18 cellular contexts compared by ENCODE assay signal in the genomic region with DNA sequence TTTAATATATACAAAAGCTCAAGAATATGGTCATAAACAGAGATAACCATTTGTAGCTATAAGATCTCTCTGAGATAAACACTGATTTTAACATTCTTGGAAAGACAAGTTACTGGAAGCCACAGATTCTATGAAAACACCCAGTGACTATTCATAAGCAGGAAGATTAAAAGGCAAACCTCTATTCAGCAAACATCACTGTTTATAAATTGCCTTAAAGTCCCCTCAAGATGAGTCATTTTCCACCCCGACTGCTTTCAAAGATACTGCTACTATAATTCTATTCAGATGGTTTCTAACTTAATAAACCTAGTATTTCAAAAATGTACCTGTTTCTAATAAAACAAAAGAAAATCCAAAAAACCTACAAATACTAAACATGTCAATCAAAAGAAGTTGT. TPM values are rescaled to one million over a fixed set of nuclear protein-coding genes. Genes with fewer than 3 reads are reported as not detected.
A peak's percentile ranks its signal among the peaks of the same experiment; 100 is the strongest.
DNase-seq lines count a peak whose midpoint lies in the region; ATAC-seq and TF ChIP-seq lines count a peak whose summit lies in the region.
"Had no signal": no experiment of that assay in that cellular context is flagged by ENCODE, and none has a peak within 500 bp of the region (broad histone marks: within the 10 kb centered on the region; RNA-seq: fewer than 3 reads in every experiment).

No MANE protein-coding gene starts in this region.

- no peak overlapping the region for H3K4me3 Mint-ChIP-seq in stimulated activated memory B cell treated with anti-CD40 and anti-IgM and Interleukin-4, amounts not matched to agents 10 μg/mL and 1 μg/mL and 100 μg/mL, for 72 hours
- no peak overlapping the region for H3K4me3 Mint-ChIP-seq in endodermal cell

- H3K4me1 ChIP-seq in endodermal cell (ENCODE audit: control insufficient read depth, insufficient read depth, low read length): no peaks in the 10 kb centered on the region

- H3K4me3 ChIP-seq in astrocyte of the cerebellum (ENCODE audit: low read depth, low read length): no peak overlapping the region
- H3K4me3 ChIP-seq in endodermal cell (ENCODE audit: low read length): no peak overlapping the region
- H3K4me3 ChIP-seq: K562, SJSA1 had no signal

- in situ Hi-C loops in astrocyte of the cerebellum (cut with HindIII; ENCODE audit: low sequenced_read_pairs): no loop called here

- H3K27me3 Mint-ChIP-seq in stimulated activated memory B cell treated with anti-CD40 and anti-IgM and Interleukin-4, amounts not matched to agents 10 μg/mL and 1 μg/mL and 100 μg/mL, for 72 hours: no peaks in the 10 kb centered on the region
- no peaks in the 10 kb centered on the region for H3K27me3 Mint-ChIP-seq in endodermal cell (ENCODE audit: insufficient read depth)
- H3K27me3 Mint-ChIP-seq: CD4-positive, alpha-beta memory T cell had no signal

- H3K27ac ChIP-seq in endodermal cell (ENCODE audit: low read depth, low read length): no peak overlapping the region
- H3K27ac ChIP-seq: SJSA1 had no signal

- peaks cover 45% of the 10 kb centered on the region for H3K36me3 Mint-ChIP-seq in stimulated activated memory B cell treated with anti-CD40 and anti-IgM and Interleukin-4, amounts not matched to agents 10 μg/mL and 1 μg/mL and 100 μg/mL, for 72 hours
- peaks cover 50% of the 10 kb centered on the region for H3K36me3 Mint-ChIP-seq in endodermal cell (ENCODE audit: low read depth)

- H3K9me3 ChIP-seq in endodermal cell (ENCODE audit: control insufficient read depth, low read length): no peaks in the 10 kb centered on the region
- H3K9me3 ChIP-seq: SJSA1 had no signal

- H3K36me3 ChIP-seq in endodermal cell (ENCODE audit: control insufficient read depth, insufficient read depth, low read length): peaks cover 70% of the 10 kb centered on the region

- H3K4me1 Mint-ChIP-seq in stimulated activated memory B cell treated with anti-CD40 and anti-IgM and Interleukin-4, amounts not matched to agents 10 μg/mL and 1 μg/mL and 100 μg/mL, for 72 hours: no peaks in the 10 kb centered on the region
- peaks cover 21% of the 10 kb centered on the region for H3K4me1 Mint-ChIP-seq in endodermal cell

- DNase-seq in AG20443 (ENCODE audit: low spot score) (peak; percentile 61), HCEC 1CT (peak; percentile 65), astrocyte of the cerebellum (ENCODE audit: low read depth) (peak; percentile 54), iris pigment epithelial cell (ENCODE audit: low read depth) (peak; percentile 78), Ammon's horn (ENCODE audit: low spot score) (no peak), endodermal cell (no peak)
- DNase-seq: activated CD8-positive, alpha-beta memory T cell treated with anti-CD3 and anti-CD28 coated beads, Interleukin-2, amount 50 U/mL, for 4 hours; CD4-positive, alpha-beta memory T cell; effector CD8-positive, alpha-beta T cell; hippocampal formation; left ventricle myocardium superior; NCI-H187; NCI-H774; substantia nigra had no signal

- no peak overlapping the region for H3K27ac Mint-ChIP-seq in stimulated activated memory B cell treated with anti-CD40 and anti-IgM and Interleukin-4, amounts not matched to agents 10 μg/mL and 1 μg/mL and 100 μg/mL, for 72 hours
- H3K27ac Mint-ChIP-seq in endodermal cell: no peak overlapping the region

- 83 to 100% methylated on average over 1 of the region's 1 CpG for WGBS in endodermal cell (ENCODE audit: insufficient coverage in 1 of 2, insufficient read length in 1 of 2), 2 experiments

- TF ChIP-seq CTCF in astrocyte of the cerebellum (IDR thresholded peaks at IDR 0.05; ENCODE audit: low read depth, low read length, missing control alignments) (no peak), endodermal cell (conservative IDR thresholded peaks at IDR 0.05) (no peak)

- no peaks in the 10 kb centered on the region for H3K27me3 ChIP-seq in endodermal cell (ENCODE audit: control insufficient read depth, insufficient read depth, low read length, poor library complexity, severe bottlenecking)
- H3K27me3 ChIP-seq: SJSA1 had no signal

- H3K9me3 Mint-ChIP-seq in stimulated activated memory B cell treated with anti-CD40 and anti-IgM and Interleukin-4, amounts not matched to agents 10 μg/mL and 1 μg/mL and 100 μg/mL, for 72 hours: no peaks in the 10 kb centered on the region
- no peaks in the 10 kb centered on the region for H3K9me3 Mint-ChIP-seq in endodermal cell
- H3K9me3 Mint-ChIP-seq: CD4-positive, alpha-beta memory T cell had no signal

- ATAC-seq in stimulated activated memory B cell treated with anti-CD40 and anti-IgM and Interleukin-4, amounts not matched to agents 10 μg/mL and 1 μg/mL and 100 μg/mL, for 72 hours: no peak
- no peak for ATAC-seq in GM21381 (IDR thresholded peaks at IDR 0.05; ENCODE audit: unreplicated experiment)
- ATAC-seq: K562, left ventricle myocardium superior had no signal

- H3K9ac ChIP-seq in endodermal cell (ENCODE audit: extremely low read depth, low read length, poor library complexity, severe bottlenecking): no peak overlapping the region

RNA-seq across cellular contexts. Expression of a gene that starts 21.0 kb away (rescaled TPM):
- total RNA-seq in endodermal cell: 100 to 1,000 TPM; 134 to 137 TPM
- polyA plus RNA-seq in endodermal cell (2013, experiment 1 of 2): 82.4 TPM
- 76.5 TPM for polyA plus RNA-seq in endodermal cell (2013, experiment 2 of 2)

RNA-seq across cellular contexts. Expression of a gene that starts 52.0 kb away (rescaled TPM):
- under 1 TPM; 0.11 to 0.18 TPM for total RNA-seq in endodermal cell
- polyA plus RNA-seq in endodermal cell (2013, experiment 1 of 2): 0.43 TPM
- 0.33 TPM for polyA plus RNA-seq in endodermal cell (2013, experiment 2 of 2)
- total RNA-seq: SJSA1 had no signal
- polyA plus RNA-seq: K562 had no signal

Comparison
In these comparisons a context has a peak if more than half of its experiments do, and no peak if none do; other contexts are left out.
1. DNase-seq: peak in AG20443 (single experiment), HCEC 1CT (single experiment), astrocyte of the cerebellum (single experiment) and iris pigment epithelial cell (single experiment); none in Ammon's horn (single experiment) and endodermal cell (single experiment).